1 cellular context compared by ENCODE assay signal in genomic region chr10:82953909-82954308, GRCh38.
TF ChIP-seq lines count a peak whose summit lies in the region.

No MANE protein-coding gene starts in this region.

TF ChIP-seq in GM12878, 131 proteins besides CTCF, POLR2A, EP300 and RAD21:
- TF ChIP-seq ZZZ3 (IDR thresholded peaks at IDR 0.05; ENCODE audit: control insufficient read depth, insufficient read length, low read depth) (no peak), ZNF274 (IDR thresholded peaks at IDR 0.05; ENCODE audit: insufficient read depth, insufficient read length) (no peak), TCF12 (IDR thresholded peaks at IDR 0.05; ENCODE audit: low read depth, low read length) (no peak), SMAD1 (IDR thresholded peaks at IDR 0.05; ENCODE audit: low read depth, partially characterized antibody) (no peak), NFXL1 (IDR thresholded peaks at IDR 0.05; ENCODE audit: borderline replicate concordance) (no peak), KAT2A (conservative IDR thresholded peaks at IDR 0.05; ENCODE audit: control insufficient read depth, low read depth, low read length) (no peak), ELK1 (IDR thresholded peaks at IDR 0.05; ENCODE audit: low read depth, low read length) (no peak), E2F4 (IDR thresholded peaks at IDR 0.05; ENCODE audit: low read depth, low read length) (no peak), SUPT20H (IDR thresholded peaks at IDR 0.05; ENCODE audit: borderline replicate concordance, control insufficient read depth, low read depth, low read length) (no peak), RB1 (IDR thresholded peaks at IDR 0.05; ENCODE audit: borderline replicate concordance) (no peak)
- TF ChIP-seq, protein P1, sequence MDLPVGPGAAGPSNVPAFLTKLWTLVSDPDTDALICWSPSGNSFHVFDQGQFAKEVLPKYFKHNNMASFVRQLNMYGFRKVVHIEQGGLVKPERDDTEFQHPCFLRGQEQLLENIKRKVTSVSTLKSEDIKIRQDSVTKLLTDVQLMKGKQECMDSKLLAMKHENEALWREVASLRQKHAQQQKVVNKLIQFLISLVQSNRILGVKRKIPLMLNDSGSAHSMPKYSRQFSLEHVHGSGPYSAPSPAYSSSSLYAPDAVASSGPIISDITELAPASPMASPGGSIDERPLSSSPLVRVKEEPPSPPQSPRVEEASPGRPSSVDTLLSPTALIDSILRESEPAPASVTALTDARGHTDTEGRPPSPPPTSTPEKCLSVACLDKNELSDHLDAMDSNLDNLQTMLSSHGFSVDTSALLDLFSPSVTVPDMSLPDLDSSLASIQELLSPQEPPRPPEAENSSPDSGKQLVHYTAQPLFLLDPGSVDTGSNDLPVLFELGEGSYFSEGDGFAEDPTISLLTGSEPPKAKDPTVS (IDR thresholded peaks at IDR 0.05; ENCODE audit: low read depth, low read length): no peak
- TF ChIP-seq, protein P2, sequence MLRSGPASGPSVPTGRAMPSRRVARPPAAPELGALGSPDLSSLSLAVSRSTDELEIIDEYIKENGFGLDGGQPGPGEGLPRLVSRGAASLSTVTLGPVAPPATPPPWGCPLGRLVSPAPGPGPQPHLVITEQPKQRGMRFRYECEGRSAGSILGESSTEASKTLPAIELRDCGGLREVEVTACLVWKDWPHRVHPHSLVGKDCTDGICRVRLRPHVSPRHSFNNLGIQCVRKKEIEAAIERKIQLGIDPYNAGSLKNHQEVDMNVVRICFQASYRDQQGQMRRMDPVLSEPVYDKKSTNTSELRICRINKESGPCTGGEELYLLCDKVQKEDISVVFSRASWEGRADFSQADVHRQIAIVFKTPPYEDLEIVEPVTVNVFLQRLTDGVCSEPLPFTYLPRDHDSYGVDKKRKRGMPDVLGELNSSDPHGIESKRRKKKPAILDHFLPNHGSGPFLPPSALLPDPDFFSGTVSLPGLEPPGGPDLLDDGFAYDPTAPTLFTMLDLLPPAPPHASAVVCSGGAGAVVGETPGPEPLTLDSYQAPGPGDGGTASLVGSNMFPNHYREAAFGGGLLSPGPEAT (IDR thresholded peaks at IDR 0.05; ENCODE audit: low read depth): no peak
